Comparison of ENCODE assay signal across 8 cellular contexts in the genomic region with DNA sequence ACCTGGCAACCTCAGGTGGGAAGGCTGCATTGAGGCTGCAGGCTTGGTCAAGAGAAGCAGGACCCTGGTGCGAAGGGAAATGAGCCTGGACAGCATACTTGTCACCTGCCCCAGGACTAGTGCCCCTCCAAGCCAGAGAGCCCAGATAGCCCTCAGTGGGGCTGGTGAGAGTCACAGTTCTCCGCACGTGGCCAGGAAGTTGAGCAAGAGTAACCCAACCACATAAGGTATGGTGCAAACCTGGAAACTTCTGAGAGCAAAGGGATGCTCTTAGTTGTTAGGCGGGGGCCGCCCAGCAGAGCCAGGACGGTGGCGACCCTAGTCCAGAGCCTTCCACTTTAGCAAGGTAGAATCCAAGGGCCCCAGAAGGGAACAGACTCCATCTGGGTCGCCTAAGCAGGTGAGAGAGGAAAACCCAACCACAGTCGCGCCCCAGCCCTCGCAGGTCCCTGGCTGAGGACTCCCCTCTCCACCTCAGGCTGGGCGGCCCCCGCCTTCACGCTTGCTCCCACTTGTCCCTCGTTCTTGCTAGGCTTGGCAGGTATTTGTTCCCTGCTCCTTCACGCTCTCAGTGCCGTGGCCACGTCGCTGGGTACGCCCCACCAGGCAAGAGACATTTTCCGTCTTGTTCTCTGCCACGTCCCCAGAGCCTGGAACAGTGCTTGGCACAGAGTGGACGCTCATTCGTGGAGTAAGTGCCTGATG. TPM values are rescaled to one million over a fixed set of nuclear protein-coding genes. Genes with fewer than 3 reads are reported as not detected.
A peak's percentile ranks its signal among the peaks of the same experiment; 100 is the strongest.
DNase-seq lines count a peak whose midpoint lies in the region; ATAC-seq, FAIRE-seq and TF ChIP-seq lines count a peak whose summit lies in the region.

No MANE protein-coding gene starts in this region.

- no peak overlapping the region for H2AK5ac ChIP-seq in H9 (ENCODE audit: insufficient read length, low read length)

- no peak overlapping the region for H2BK12ac ChIP-seq in H9 (ENCODE audit: insufficient read length, low read depth, low read length)

- H3K9me3 Mint-ChIP-seq in H9, result no peaks in the 10 kb centered on the region; a peak in 1 of 5 replicates

- H3K4me2 ChIP-seq in H9 (ENCODE audit: insufficient read depth, insufficient read length, low read length) (peak overlapping the region; percentile 81), SU-DHL-6 (ENCODE audit: low read depth, low read length, poor library complexity, severe bottlenecking) (no peak overlapping the region)

- peaks cover 8 to 27% (median 24%) of the 10 kb centered on the region in 3 experiments; a peak in 6 of 7 replicates for H3K36me3 Mint-ChIP-seq in H9 (ENCODE audit: insufficient read depth in 1 of 3, low read depth in 3 of 3)

- H2BK120ac ChIP-seq in H9 (ENCODE audit: low read depth, low read length, poor library complexity, severe bottlenecking), result no peak overlapping the region

- no peak overlapping the region for H3K56ac ChIP-seq in H9 (ENCODE audit: insufficient read length, low read depth, low read length)

- H3K36me3 ChIP-seq in SU-DHL-6 (ENCODE audit: low read length) (no peaks in the 10 kb centered on the region), heart right ventricle (peaks cover 0 to 27% (median 17%) of the 10 kb centered on the region in 9 donors), sigmoid colon (peaks cover 0 to 23% (median 3%) of the 10 kb centered on the region in 4 donors)

- no peak overlapping the region for H3K4me3 ChIP-seq in SU-DHL-6 (ENCODE audit: insufficient read depth, low read length, poor library complexity, severe bottlenecking)
- peak overlapping the region in 6 of 10 donors; percentile 81 to 99 (median 91) for H3K4me3 ChIP-seq in heart right ventricle
- H3K4me3 ChIP-seq in sigmoid colon, result peak overlapping the region in 3 of 4 donors; percentile 81 to 84 (median 83)

- H3T11ph ChIP-seq in H9 (ENCODE audit: low read length), result no peak overlapping the region

- peak in 1 of 8 donors; percentile 4 for ATAC-seq in heart right ventricle

- H3K4me1 Mint-ChIP-seq in H9, result peaks cover 10 to 17% of the 10 kb centered on the region in 2 experiments

- no peak for TF ChIP-seq POLR2A in sigmoid colon (IDR thresholded peaks at IDR 0.05)

- H3K23me2 ChIP-seq in H9 (ENCODE audit: insufficient read length, low read depth, low read length, poor library complexity, severe bottlenecking), result peaks cover 11% of the 10 kb centered on the region

- FAIRE-seq in urothelium cell line (lab: Jason Lieb, UNC), result no peak

- no peak overlapping the region for H3K4ac ChIP-seq in H9 (ENCODE audit: low read depth, low read length)

- no peaks in the 10 kb centered on the region for H3K9me3 ChIP-seq in H9 (ENCODE audit: control insufficient read depth, low read depth, low read length)
- H3K9me3 ChIP-seq in SU-DHL-6 (ENCODE audit: insufficient read depth, low read length), result no peaks in the 10 kb centered on the region
- H3K9me3 ChIP-seq in heart right ventricle, result no peaks in the 10 kb centered on the region
- no peaks in the 10 kb centered on the region for H3K9me3 ChIP-seq in sigmoid colon

- H3K4me3 Mint-ChIP-seq in H9, result peak overlapping the region; percentile 92 to 97; a peak in 4 of 5 replicates

- H4K20me1 ChIP-seq in H9 (ENCODE audit: control insufficient read depth, insufficient read depth, insufficient read length), result no peaks in the 10 kb centered on the region
- no peaks in the 10 kb centered on the region for H4K20me1 ChIP-seq in SU-DHL-6 (ENCODE audit: low read depth, low read length)

- intact Hi-C loops in heart right ventricle (cut with DNase I), result loop anchor here in 8 of 10 donors (2.0 to 10.0 kb wide), 12 partner anchors 36 to 301 kb away; a partner anchor contains a TSS
- intact Hi-C loops in sigmoid colon (cut with DNase I), result loop anchor here (5.0 to 10.0 kb wide), 4 partner anchors 138 to 378 kb away; a partner anchor contains a TSS

- H3K9ac ChIP-seq in H9 (ENCODE audit: extremely low read depth, insufficient read length, low read length) (no peak overlapping the region), SU-DHL-6 (ENCODE audit: low read length) (no peak overlapping the region)

- H4K5ac ChIP-seq in H9 (ENCODE audit: insufficient read length, low read depth, low read length), result no peak overlapping the region

- H3K18ac ChIP-seq in H9 (ENCODE audit: insufficient read length, low read depth, low read length), result no peak overlapping the region

- no peak overlapping the region for H2BK15ac ChIP-seq in H9 (ENCODE audit: low read depth, low read length)

- H3K14ac ChIP-seq in H9 (ENCODE audit: insufficient read depth, low read length), result no peak overlapping the region

- H3K4me1 ChIP-seq in H9 (ENCODE audit: insufficient read depth, low read length) (no peaks in the 10 kb centered on the region; the same call in 1 of the 2 replicates), heart right ventricle (peaks cover 0 to 30% (median 20%) of the 10 kb centered on the region in 9 donors), sigmoid colon (peaks cover 0 to 20% (median 20%) of the 10 kb centered on the region in 4 donors)

- H3K27me3 ChIP-seq in H9 (ENCODE audit: insufficient read depth, low read length) (no peaks in the 10 kb centered on the region), SU-DHL-6 (ENCODE audit: low read length) (no peaks in the 10 kb centered on the region), heart right ventricle (no peaks in the 10 kb centered on the region), sigmoid colon (no peaks in the 10 kb centered on the region)

- no peak overlapping the region for H4K91ac ChIP-seq in H9 (ENCODE audit: insufficient read length, low read depth, low read length)

- no peak for TF ChIP-seq EP300 in sigmoid colon (IDR thresholded peaks at IDR 0.05)

- H3K27ac ChIP-seq in H9 (ENCODE audit: insufficient read length, low read depth, low read length), result no peak overlapping the region
- H3K27ac ChIP-seq in SU-DHL-6 (ENCODE audit: low read depth, low read length), result no peak overlapping the region
- H3K27ac ChIP-seq in heart right ventricle, result peak overlapping the region in 6 of 10 donors; percentile 82 to 95 (median 90)
- H3K27ac ChIP-seq in sigmoid colon, result peak overlapping the region; percentile 87 to 96 (median 92)

- WGBS in H9 (ENCODE audit: extremely low coverage, insufficient read length, low lambda C conversion rate), result no CpG with 5 or more reads among the region's 24 CpGs
- WGBS in heart right ventricle, 2 donors, result 81 to 83% methylated on average over 24 of the region's 24 CpGs
- 86 to 89% methylated on average over 24 of the region's 24 CpGs for WGBS in sigmoid colon, 2 donors

- H3K79me2 ChIP-seq in H9 (ENCODE audit: insufficient read depth, low read length), result peaks cover 7% of the 10 kb centered on the region
- H3K79me2 ChIP-seq in SU-DHL-6 (ENCODE audit: insufficient read depth, low read length), result peaks cover 12% of the 10 kb centered on the region; the same call in 1 of the 2 replicates

- peak; percentile 32 for DNase-seq in H9
- DNase-seq in heart right ventricle, result peak in 1 of 2 donors; percentile 26
- no peak for DNase-seq in sigmoid colon
- no peak for DNase-seq in urothelium cell line (ENCODE audit: low spot score)
- no peak for DNase-seq in central memory CD4-positive, alpha-beta T cell
- no peak for DNase-seq in NCI-H774 (lab: John Stamatoyannopoulos, UW)
- DNase-seq in NCI-H748 treated with DMSO at 0.1 percent for 48 hours (lab: John Stamatoyannopoulos, UW), result no peak

- no peak overlapping the region for H2AFZ ChIP-seq in H9 (ENCODE audit: low read length)
- H2AFZ ChIP-seq in SU-DHL-6 (ENCODE audit: low read depth, low read length, severe bottlenecking), result peak overlapping the region; percentile 98

- no peak for TF ChIP-seq CTCF in H9 (conservative IDR thresholded peaks at IDR 0.05)
- no peak for TF ChIP-seq CTCF in SU-DHL-6 (IDR thresholded peaks at IDR 0.05; ENCODE audit: insufficient read depth, low read length, poor library complexity, severe bottlenecking)
- no peak for TF ChIP-seq CTCF in heart right ventricle (IDR thresholded peaks at IDR 0.05)
- no peak for TF ChIP-seq CTCF in sigmoid colon (IDR thresholded peaks at IDR 0.05)

- no peaks in the 10 kb centered on the region for H3K9me2 ChIP-seq in SU-DHL-6 (replicated peaks; ENCODE audit: insufficient read depth, low read length)

- no peak overlapping the region for H3K23ac ChIP-seq in H9 (ENCODE audit: insufficient read length, low read depth, low read length)

- peaks cover 2% of the 10 kb centered on the region for H3K79me1 ChIP-seq in H9 (ENCODE audit: insufficient read depth, low read depth, low read length, poor library complexity, severe bottlenecking)

- no peak overlapping the region for H3K27ac Mint-ChIP-seq in H9

- H3K27me3 Mint-ChIP-seq in H9 (ENCODE audit: low read depth), result peaks cover 23% of the 10 kb centered on the region

- no peak overlapping the region for H2BK20ac ChIP-seq in H9 (ENCODE audit: low read depth, low read length, poor library complexity, severe bottlenecking)

- H2BK5ac ChIP-seq in H9 (ENCODE audit: insufficient read length, low read length), result no peak overlapping the region

- no peak overlapping the region for H4K8ac ChIP-seq in H9 (replicated peaks; ENCODE audit: insufficient read length, low read depth, low read length)

- 0 out of 2 replicates have a peak, but pooled peaks cover 3% of the 10 kb centered on the region for H3F3A ChIP-seq in SU-DHL-6 (ENCODE audit: insufficient read depth)

RNA-seq across cellular contexts. Expression of a gene that starts 1.1 kb away (rescaled TPM):
- total RNA-seq in H9 (2021), result 45.0 and 46.1 TPM in 2 replicates
- 10 to 100 TPM; 16.0 to 25.0 (median 21.5) TPM for total RNA-seq in heart right ventricle
- polyA plus RNA-seq in heart right ventricle, result 10 to 100 TPM; 10.5 to 12.2 TPM
- total RNA-seq in sigmoid colon, result 10 to 100 TPM; 17.4 to 19.6 (median 19.0) TPM
- polyA plus RNA-seq in sigmoid colon, result 10 to 100 TPM in 1 of 3 donors, 1 to 10 TPM in 2; 4.8 to 15.1 (median 6.7) TPM

RNA-seq across cellular contexts. Expression of a gene that starts 19.1 kb away (rescaled TPM):
- total RNA-seq in H9 (2021) (3.9 and 4.3 TPM in 2 replicates), heart right ventricle (not detected), sigmoid colon (not detected)
- polyA plus RNA-seq in heart right ventricle (under 1 TPM in 1 of 2 donors, not detected in 1; 0.03 TPM), sigmoid colon (1 to 10 TPM; 4.8 to 8.1 (median 5.2) TPM)

RNA-seq across cellular contexts. Expression of a gene that starts 36.0 kb away (rescaled TPM):
- total RNA-seq in H9 (2021), result 0.28 and 0.35 TPM in 2 replicates
- 10 to 100 TPM in 8 of 10 donors, 1 to 10 TPM in 2; 6.5 to 24.8 (median 16.6) TPM for total RNA-seq in heart right ventricle
- polyA plus RNA-seq in heart right ventricle, result 10 to 100 TPM in 1 of 2 donors, 1 to 10 TPM in 1; 8.7 to 10.2 TPM
- total RNA-seq in sigmoid colon, result 1 to 10 TPM; 3.5 to 5.4 (median 4.6) TPM
- 10 to 100 TPM in 1 of 3 donors, 1 to 10 TPM in 2; 1.6 to 12.2 (median 3.6) TPM for polyA plus RNA-seq in sigmoid colon

RNA-seq across cellular contexts. Expression of a gene that starts 49.3 kb away (rescaled TPM):
- total RNA-seq in H9 (2021) (129 and 130 TPM in 2 replicates), heart right ventricle (1 to 10 TPM in 2 of 10 donors, under 1 TPM in 7, not detected in 1; 0.17 to 1.9 (median 0.47) TPM), sigmoid colon (1 to 10 TPM; 1.1 to 3.8 (median 1.9) TPM)
- polyA plus RNA-seq in heart right ventricle (under 1 TPM; 0.22 to 0.43 TPM), sigmoid colon (100 to 1,000 TPM in 1 of 3 donors, 10 to 100 TPM in 2; 52.5 to 146 (median 56.5) TPM)

Comparison
In these comparisons a context has a peak if more than half of its experiments do, and no peak if none do; other contexts are left out.
1. H3K27ac ChIP-seq: peak in heart right ventricle (6 of 10) and sigmoid colon (4 of 4); none in H9 (single experiment) and SU-DHL-6 (single experiment).